In the genomic region with DNA sequence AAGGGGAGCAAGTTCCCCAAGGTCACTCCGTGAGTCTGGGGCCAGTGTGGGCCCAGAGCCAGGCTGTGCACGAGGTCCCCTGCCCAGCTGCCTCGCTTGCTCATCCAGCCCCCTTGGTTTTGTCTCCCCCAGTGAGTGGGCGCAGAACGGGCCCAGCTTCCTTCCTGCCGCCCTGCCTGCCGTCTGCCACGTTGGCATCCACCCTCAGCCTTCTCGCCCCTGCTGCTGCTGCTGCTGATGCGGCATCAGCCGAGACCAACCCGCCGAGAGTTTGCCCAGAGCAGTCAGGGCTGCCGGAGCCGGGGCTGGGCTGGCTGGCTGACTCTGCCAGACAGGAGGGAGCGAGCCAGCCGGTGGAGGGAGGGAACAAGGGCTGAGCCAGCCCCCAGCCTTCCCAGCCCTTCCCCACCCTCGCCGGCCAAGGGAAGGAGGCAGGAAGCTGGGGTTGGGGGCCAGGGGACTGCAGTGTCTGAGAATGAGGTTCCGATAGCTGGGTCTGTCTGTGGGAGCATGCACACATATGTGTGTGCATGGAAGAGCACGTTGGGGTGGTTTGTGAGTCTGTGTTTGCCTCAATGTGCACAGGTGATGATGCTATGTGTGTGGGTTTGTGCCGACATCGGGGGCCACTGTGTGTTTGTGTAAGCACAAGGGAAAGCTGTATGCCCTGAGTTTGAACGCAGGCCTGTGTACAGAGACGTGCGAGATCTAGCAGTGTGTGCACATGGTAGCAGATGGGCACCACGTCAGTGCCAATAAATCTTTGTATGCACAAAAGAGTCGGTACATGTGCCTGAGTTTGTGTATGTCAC, we compare ENCODE assay signal across 1 cellular context.
A peak's percentile ranks its signal among the peaks of the same experiment; 100 is the strongest.
TF ChIP-seq lines count a peak whose summit lies in the region.

No MANE protein-coding gene starts in this region.

TF ChIP-seq in HepG2, 621 proteins besides CTCF, POLR2A, EP300 and RAD21 (continued from another document and continues in another):
- 0 out of 2 replicates have a peak, but pooled peaks have one; percentile 30 for TF ChIP-seq ZNF776 (CRISPR knock-in tag; IDR thresholded peaks at IDR 0.05)
- TF ChIP-seq SALL2 (CRISPR knock-in tag; IDR thresholded peaks at IDR 0.05): no peak
- TF ChIP-seq, protein P1, sequence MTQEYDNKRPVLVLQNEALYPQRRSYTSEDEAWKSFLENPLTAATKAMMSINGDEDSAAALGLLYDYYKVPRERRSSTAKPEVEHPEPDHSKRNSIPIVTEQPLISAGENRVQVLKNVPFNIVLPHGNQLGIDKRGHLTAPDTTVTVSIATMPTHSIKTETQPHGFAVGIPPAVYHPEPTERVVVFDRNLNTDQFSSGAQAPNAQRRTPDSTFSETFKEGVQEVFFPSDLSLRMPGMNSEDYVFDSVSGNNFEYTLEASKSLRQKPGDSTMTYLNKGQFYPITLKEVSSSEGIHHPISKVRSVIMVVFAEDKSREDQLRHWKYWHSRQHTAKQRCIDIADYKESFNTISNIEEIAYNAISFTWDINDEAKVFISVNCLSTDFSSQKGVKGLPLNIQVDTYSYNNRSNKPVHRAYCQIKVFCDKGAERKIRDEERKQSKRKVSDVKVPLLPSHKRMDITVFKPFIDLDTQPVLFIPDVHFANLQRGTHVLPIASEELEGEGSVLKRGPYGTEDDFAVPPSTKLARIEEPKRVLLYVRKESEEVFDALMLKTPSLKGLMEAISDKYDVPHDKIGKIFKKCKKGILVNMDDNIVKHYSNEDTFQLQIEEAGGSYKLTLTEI (CRISPR knock-in tag; conservative IDR thresholded peaks at IDR 0.05): no peak
- no peak for TF ChIP-seq ZNF644 (CRISPR knock-in tag; IDR thresholded peaks at IDR 0.05; ENCODE audit: low read depth)
- TF ChIP-seq ZFP90 (CRISPR knock-in tag; IDR thresholded peaks at IDR 0.05; ENCODE audit: borderline replicate concordance): no peak
- TF ChIP-seq ZNF768 (CRISPR knock-in tag; IDR thresholded peaks at IDR 0.05): peak; percentile 75
- no peak for TF ChIP-seq RBM39 (IDR thresholded peaks at IDR 0.05; ENCODE audit: low read depth, low read length, poor library complexity, severe bottlenecking)
- TF ChIP-seq MED1 (CRISPR knock-in tag; IDR thresholded peaks at IDR 0.05): no peak
- TF ChIP-seq SIN3B (IDR thresholded peaks at IDR 0.05; ENCODE audit: low read length): no peak
- no peak for TF ChIP-seq GTF2F1 (IDR thresholded peaks at IDR 0.05; ENCODE audit: low read length)
- TF ChIP-seq, protein P2, sequence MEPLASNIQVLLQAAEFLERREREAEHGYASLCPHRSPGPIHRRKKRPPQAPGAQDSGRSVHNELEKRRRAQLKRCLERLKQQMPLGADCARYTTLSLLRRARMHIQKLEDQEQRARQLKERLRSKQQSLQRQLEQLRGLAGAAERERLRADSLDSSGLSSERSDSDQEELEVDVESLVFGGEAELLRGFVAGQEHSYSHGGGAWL (CRISPR knock-in tag; IDR thresholded peaks at IDR 0.05): 0 out of 2 replicates have a peak, but pooled peaks have one; percentile 36
- TF ChIP-seq SOX5 (CRISPR knock-in tag; IDR thresholded peaks at IDR 0.05; ENCODE audit: borderline replicate concordance): no peak
- no peak for TF ChIP-seq CENPX (CRISPR knock-in tag; IDR thresholded peaks at IDR 0.05)
- TF ChIP-seq ZNF562 (CRISPR knock-in tag; IDR thresholded peaks at IDR 0.05; ENCODE audit: borderline replicate concordance): no peak
- TF ChIP-seq, protein P3, sequence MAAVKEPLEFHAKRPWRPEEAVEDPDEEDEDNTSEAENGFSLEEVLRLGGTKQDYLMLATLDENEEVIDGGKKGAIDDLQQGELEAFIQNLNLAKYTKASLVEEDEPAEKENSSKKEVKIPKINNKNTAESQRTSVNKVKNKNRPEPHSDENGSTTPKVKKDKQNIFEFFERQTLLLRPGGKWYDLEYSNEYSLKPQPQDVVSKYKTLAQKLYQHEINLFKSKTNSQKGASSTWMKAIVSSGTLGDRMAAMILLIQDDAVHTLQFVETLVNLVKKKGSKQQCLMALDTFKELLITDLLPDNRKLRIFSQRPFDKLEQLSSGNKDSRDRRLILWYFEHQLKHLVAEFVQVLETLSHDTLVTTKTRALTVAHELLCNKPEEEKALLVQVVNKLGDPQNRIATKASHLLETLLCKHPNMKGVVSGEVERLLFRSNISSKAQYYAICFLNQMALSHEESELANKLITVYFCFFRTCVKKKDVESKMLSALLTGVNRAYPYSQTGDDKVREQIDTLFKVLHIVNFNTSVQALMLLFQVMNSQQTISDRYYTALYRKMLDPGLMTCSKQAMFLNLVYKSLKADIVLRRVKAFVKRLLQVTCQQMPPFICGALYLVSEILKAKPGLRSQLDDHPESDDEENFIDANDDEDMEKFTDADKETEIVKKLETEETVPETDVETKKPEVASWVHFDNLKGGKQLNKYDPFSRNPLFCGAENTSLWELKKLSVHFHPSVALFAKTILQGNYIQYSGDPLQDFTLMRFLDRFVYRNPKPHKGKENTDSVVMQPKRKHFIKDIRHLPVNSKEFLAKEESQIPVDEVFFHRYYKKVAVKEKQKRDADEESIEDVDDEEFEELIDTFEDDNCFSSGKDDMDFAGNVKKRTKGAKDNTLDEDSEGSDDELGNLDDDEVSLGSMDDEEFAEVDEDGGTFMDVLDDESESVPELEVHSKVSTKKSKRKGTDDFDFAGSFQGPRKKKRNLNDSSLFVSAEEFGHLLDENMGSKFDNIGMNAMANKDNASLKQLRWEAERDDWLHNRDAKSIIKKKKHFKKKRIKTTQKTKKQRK (IDR thresholded peaks at IDR 0.05; ENCODE audit: low read length): no peak
- TF ChIP-seq, protein P4, sequence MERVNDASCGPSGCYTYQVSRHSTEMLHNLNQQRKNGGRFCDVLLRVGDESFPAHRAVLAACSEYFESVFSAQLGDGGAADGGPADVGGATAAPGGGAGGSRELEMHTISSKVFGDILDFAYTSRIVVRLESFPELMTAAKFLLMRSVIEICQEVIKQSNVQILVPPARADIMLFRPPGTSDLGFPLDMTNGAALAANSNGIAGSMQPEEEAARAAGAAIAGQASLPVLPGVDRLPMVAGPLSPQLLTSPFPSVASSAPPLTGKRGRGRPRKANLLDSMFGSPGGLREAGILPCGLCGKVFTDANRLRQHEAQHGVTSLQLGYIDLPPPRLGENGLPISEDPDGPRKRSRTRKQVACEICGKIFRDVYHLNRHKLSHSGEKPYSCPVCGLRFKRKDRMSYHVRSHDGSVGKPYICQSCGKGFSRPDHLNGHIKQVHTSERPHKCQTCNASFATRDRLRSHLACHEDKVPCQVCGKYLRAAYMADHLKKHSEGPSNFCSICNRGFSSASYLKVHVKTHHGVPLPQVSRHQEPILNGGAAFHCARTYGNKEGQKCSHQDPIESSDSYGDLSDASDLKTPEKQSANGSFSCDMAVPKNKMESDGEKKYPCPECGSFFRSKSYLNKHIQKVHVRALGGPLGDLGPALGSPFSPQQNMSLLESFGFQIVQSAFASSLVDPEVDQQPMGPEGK (CRISPR knock-in tag; IDR thresholded peaks at IDR 0.05): no peak; the same call in 1 of the 2 replicates
- TF ChIP-seq FOXA3 (CRISPR knock-in tag; IDR thresholded peaks at IDR 0.05): no peak
- no peak for TF ChIP-seq TP53 (CRISPR knock-in tag; conservative IDR thresholded peaks at IDR 0.05)
- TF ChIP-seq ZC3H13 (CRISPR knock-in tag; IDR thresholded peaks at IDR 0.05): no peak; the same call in 1 of the 2 replicates
- no peak for TF ChIP-seq MTA1 (CRISPR knock-in tag; IDR thresholded peaks at IDR 0.05; ENCODE audit: borderline replicate concordance)
- TF ChIP-seq MAF1 (CRISPR knock-in tag; IDR thresholded peaks at IDR 0.05; ENCODE audit: borderline replicate concordance): no peak
- TF ChIP-seq PHB2 (IDR thresholded peaks at IDR 0.05; ENCODE audit: partially characterized antibody): no peak
- TF ChIP-seq ZNF549 (CRISPR knock-in tag; IDR thresholded peaks at IDR 0.05): no peak
- TF ChIP-seq NR2F1 (CRISPR knock-in tag; IDR thresholded peaks at IDR 0.05): no peak
- TF ChIP-seq WIZ (CRISPR knock-in tag; IDR thresholded peaks at IDR 0.05): no peak
- no peak for TF ChIP-seq GATAD2A (CRISPR knock-in tag; IDR thresholded peaks at IDR 0.05)
- peak; percentile 88; the same call in 1 of the 2 replicates for TF ChIP-seq ZNF44 (CRISPR knock-in tag; IDR thresholded peaks at IDR 0.05)
- no peak for TF ChIP-seq GATAD1 (CRISPR knock-in tag; IDR thresholded peaks at IDR 0.05)
- no peak for TF ChIP-seq NPAS2 (CRISPR knock-in tag; IDR thresholded peaks at IDR 0.05; ENCODE audit: borderline replicate concordance)
- TF ChIP-seq, protein P5, sequence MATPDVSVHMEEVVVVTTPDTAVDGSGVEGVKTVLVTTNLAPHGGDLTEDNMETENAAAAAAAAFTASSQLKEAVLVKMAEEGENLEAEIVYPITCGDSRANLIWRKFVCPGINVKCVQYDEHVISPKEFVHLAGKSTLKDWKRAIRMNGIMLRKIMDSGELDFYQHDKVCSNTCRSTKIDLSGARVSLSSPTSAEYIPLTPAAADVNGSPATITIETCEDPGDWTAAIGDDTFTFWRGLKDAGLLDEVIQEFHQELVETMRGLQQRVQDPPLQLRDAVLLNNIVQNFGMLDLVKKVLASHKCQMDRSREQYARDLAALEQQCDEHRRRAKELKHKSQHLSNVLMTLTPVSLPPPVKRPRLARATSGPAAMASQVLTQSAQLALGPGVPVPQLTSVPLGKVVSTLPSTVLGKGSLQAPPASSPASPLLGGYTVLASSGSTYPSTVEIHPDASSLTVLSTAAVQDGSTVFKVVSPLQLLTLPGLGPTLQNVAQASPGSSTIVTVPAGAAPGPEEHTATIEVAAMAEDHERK (CRISPR knock-in tag; IDR thresholded peaks at IDR 0.05; ENCODE audit: low read depth): no peak
- no peak for TF ChIP-seq ZNF232 (CRISPR knock-in tag; IDR thresholded peaks at IDR 0.05; ENCODE audit: borderline replicate concordance)
- TF ChIP-seq SMYD3 (CRISPR knock-in tag; IDR thresholded peaks at IDR 0.05): no peak
- TF ChIP-seq DPF2 (CRISPR knock-in tag; IDR thresholded peaks at IDR 0.05; ENCODE audit: borderline replicate concordance, low read depth): no peak
- TF ChIP-seq ZSCAN22 (CRISPR knock-in tag; IDR thresholded peaks at IDR 0.05): no peak
- TF ChIP-seq, protein P6, sequence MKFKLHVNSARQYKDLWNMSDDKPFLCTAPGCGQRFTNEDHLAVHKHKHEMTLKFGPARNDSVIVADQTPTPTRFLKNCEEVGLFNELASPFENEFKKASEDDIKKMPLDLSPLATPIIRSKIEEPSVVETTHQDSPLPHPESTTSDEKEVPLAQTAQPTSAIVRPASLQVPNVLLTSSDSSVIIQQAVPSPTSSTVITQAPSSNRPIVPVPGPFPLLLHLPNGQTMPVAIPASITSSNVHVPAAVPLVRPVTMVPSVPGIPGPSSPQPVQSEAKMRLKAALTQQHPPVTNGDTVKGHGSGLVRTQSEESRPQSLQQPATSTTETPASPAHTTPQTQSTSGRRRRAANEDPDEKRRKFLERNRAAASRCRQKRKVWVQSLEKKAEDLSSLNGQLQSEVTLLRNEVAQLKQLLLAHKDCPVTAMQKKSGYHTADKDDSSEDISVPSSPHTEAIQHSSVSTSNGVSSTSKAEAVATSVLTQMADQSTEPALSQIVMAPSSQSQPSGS (CRISPR knock-in tag; IDR thresholded peaks at IDR 0.05): no peak
- TF ChIP-seq, protein P7, sequence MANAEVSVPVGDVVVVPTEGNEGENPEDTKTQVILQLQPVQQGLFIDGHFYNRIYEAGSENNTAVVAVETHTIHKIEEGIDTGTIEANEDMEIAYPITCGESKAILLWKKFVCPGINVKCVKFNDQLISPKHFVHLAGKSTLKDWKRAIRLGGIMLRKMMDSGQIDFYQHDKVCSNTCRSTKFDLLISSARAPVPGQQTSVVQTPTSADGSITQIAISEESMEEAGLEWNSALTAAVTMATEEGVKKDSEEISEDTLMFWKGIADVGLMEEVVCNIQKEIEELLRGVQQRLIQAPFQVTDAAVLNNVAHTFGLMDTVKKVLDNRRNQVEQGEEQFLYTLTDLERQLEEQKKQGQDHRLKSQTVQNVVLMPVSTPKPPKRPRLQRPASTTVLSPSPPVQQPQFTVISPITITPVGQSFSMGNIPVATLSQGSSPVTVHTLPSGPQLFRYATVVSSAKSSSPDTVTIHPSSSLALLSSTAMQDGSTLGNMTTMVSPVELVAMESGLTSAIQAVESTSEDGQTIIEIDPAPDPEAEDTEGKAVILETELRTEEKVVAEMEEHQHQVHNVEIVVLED (CRISPR knock-in tag; IDR thresholded peaks at IDR 0.05; ENCODE audit: borderline replicate concordance): 0 out of 2 replicates have a peak, but pooled peaks have one; percentile 37
- no peak for TF ChIP-seq POLR2AphosphoS5 (IDR thresholded peaks at IDR 0.05; ENCODE audit: low read depth, low read length)
- TF ChIP-seq, protein P8, sequence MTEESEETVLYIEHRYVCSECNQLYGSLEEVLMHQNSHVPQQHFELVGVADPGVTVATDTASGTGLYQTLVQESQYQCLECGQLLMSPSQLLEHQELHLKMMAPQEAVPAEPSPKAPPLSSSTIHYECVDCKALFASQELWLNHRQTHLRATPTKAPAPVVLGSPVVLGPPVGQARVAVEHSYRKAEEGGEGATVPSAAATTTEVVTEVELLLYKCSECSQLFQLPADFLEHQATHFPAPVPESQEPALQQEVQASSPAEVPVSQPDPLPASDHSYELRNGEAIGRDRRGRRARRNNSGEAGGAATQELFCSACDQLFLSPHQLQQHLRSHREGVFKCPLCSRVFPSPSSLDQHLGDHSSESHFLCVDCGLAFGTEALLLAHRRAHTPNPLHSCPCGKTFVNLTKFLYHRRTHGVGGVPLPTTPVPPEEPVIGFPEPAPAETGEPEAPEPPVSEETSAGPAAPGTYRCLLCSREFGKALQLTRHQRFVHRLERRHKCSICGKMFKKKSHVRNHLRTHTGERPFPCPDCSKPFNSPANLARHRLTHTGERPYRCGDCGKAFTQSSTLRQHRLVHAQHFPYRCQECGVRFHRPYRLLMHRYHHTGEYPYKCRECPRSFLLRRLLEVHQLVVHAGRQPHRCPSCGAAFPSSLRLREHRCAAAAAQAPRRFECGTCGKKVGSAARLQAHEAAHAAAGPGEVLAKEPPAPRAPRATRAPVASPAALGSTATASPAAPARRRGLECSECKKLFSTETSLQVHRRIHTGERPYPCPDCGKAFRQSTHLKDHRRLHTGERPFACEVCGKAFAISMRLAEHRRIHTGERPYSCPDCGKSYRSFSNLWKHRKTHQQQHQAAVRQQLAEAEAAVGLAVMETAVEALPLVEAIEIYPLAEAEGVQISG (CRISPR knock-in tag; IDR thresholded peaks at IDR 0.05): peak; percentile 32; the same call in 1 of the 2 replicates
- no peak for TF ChIP-seq PAX8 (CRISPR knock-in tag; IDR thresholded peaks at IDR 0.05; ENCODE audit: borderline replicate concordance)
- TF ChIP-seq, protein P9, sequence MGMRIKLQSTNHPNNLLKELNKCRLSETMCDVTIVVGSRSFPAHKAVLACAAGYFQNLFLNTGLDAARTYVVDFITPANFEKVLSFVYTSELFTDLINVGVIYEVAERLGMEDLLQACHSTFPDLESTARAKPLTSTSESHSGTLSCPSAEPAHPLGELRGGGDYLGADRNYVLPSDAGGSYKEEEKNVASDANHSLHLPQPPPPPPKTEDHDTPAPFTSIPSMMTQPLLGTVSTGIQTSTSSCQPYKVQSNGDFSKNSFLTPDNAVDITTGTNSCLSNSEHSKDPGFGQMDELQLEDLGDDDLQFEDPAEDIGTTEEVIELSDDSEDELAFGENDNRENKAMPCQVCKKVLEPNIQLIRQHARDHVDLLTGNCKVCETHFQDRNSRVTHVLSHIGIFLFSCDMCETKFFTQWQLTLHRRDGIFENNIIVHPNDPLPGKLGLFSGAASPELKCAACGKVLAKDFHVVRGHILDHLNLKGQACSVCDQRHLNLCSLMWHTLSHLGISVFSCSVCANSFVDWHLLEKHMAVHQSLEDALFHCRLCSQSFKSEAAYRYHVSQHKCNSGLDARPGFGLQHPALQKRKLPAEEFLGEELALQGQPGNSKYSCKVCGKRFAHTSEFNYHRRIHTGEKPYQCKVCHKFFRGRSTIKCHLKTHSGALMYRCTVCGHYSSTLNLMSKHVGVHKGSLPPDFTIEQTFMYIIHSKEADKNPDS (CRISPR knock-in tag; IDR thresholded peaks at IDR 0.05): no peak
- TF ChIP-seq, protein P10, sequence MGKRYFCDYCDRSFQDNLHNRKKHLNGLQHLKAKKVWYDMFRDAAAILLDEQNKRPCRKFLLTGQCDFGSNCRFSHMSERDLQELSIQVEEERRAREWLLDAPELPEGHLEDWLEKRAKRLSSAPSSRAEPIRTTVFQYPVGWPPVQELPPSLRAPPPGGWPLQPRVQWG (CRISPR knock-in tag; IDR thresholded peaks at IDR 0.05; ENCODE audit: borderline replicate concordance, low read depth): no peak
